13 cellular contexts compared by ENCODE assay signal in genomic region chr12:45336331-45336730, GRCh38.
A peak's percentile ranks its signal among the peaks of the same experiment; 100 is the strongest.
DNase-seq lines count a peak whose midpoint lies in the region; ATAC-seq, FAIRE-seq and TF ChIP-seq lines count a peak whose summit lies in the region.
"Had no signal": no experiment of that assay in that cellular context is flagged by ENCODE, and none has a peak within 500 bp of the region (broad histone marks: within the 10 kb centered on the region; RNA-seq: fewer than 3 reads in every experiment).

No MANE protein-coding gene starts in this region.

- H3K4me1 ChIP-seq in body of pancreas (peaks cover 5% of the 10 kb centered on the region), small intestine (ENCODE audit: control insufficient read depth in 2 of 2, insufficient read depth in 1 of 2, low read depth in 1 of 2, low read length in 1 of 2) (no peaks in the 10 kb centered on the region)

- H3K4me3 Mint-ChIP-seq in stimulated activated naive CD8-positive, alpha-beta T cell treated with anti-CD3 and anti-CD28 coated beads, Interleukin-15, amount 100 ng/mL, for 72 hours = no peak overlapping the region
- H3K4me3 Mint-ChIP-seq: brain, T-cell had no signal

- H3K9me3 ChIP-seq in body of pancreas (no peaks in the 10 kb centered on the region), small intestine (ENCODE audit: control insufficient read depth, low read depth) (no peaks in the 10 kb centered on the region)

- no peaks in the 10 kb centered on the region for H3K9me3 Mint-ChIP-seq in stimulated activated naive CD8-positive, alpha-beta T cell treated with anti-CD3 and anti-CD28 coated beads, Interleukin-15, amount 100 ng/mL, for 72 hours
- H3K9me3 Mint-ChIP-seq: brain, T-cell had no signal

- intact Hi-C loops in body of pancreas (cut with DNase I) = no loop called here

- H3K27ac Mint-ChIP-seq in stimulated activated naive CD8-positive, alpha-beta T cell treated with anti-CD3 and anti-CD28 coated beads, Interleukin-15, amount 100 ng/mL, for 72 hours = no peak overlapping the region
- H3K27ac Mint-ChIP-seq: T-cell had no signal

- no peak overlapping the region for H3K27ac ChIP-seq in body of pancreas
- H3K27ac ChIP-seq in small intestine (ENCODE audit: low read depth in 1 of 2, low read length in 1 of 2) = no peak overlapping the region
- H3K27ac ChIP-seq: skin epidermis had no signal

- H3K27me3 Mint-ChIP-seq in stimulated activated naive CD8-positive, alpha-beta T cell treated with anti-CD3 and anti-CD28 coated beads, Interleukin-15, amount 100 ng/mL, for 72 hours = no peaks in the 10 kb centered on the region
- H3K27me3 Mint-ChIP-seq: brain, T-cell had no signal

- TF ChIP-seq CTCF in bronchial epithelial cell (IDR thresholded peaks at IDR 0.05; ENCODE audit: insufficient read depth, low read length, severe bottlenecking) (no peak), body of pancreas (IDR thresholded peaks at IDR 0.05) (no peak)

- H3K36me3 ChIP-seq in bronchial epithelial cell (ENCODE audit: control insufficient read depth, insufficient read depth, low read length) (no peaks in the 10 kb centered on the region), body of pancreas (replicated peaks in 1 of 2; ENCODE audit: insufficient read depth in 1 of 2, low read depth in 2 of 2) (no peaks in the 10 kb centered on the region), small intestine (ENCODE audit: control insufficient read depth in 2 of 2, insufficient read depth in 2 of 2, low read length in 2 of 2) (peaks cover 0 to 7% of the 10 kb centered on the region in 2 donors)

- H3K4me1 Mint-ChIP-seq in stimulated activated naive CD8-positive, alpha-beta T cell treated with anti-CD3 and anti-CD28 coated beads, Interleukin-15, amount 100 ng/mL, for 72 hours = no peaks in the 10 kb centered on the region
- H3K4me1 Mint-ChIP-seq: T-cell had no signal

- ATAC-seq in body of pancreas = no peak
- no peak for ATAC-seq in stimulated activated naive CD8-positive, alpha-beta T cell treated with anti-CD3 and anti-CD28 coated beads, Interleukin-15, amount 100 ng/mL, for 72 hours
- ATAC-seq: T-cell had no signal

- FAIRE-seq in bronchial epithelial cell (lab: Jason Lieb, UNC) = no peak
- no peak for FAIRE-seq in small intestine (lab: Jason Lieb, UNC)

- H3K4me3 ChIP-seq in bronchial epithelial cell (ENCODE audit: low read depth, low read length) (no peak overlapping the region), body of pancreas (no peak overlapping the region), small intestine (ENCODE audit: low read depth in 1 of 2, low read length in 2 of 2) (no peak overlapping the region)
- H3K4me3 ChIP-seq: skin epidermis had no signal

- no peaks in the 10 kb centered on the region for H3K27me3 ChIP-seq in bronchial epithelial cell (ENCODE audit: control insufficient read depth, insufficient read depth, low read length)
- H3K27me3 ChIP-seq in body of pancreas = no peaks in the 10 kb centered on the region
- H3K27me3 ChIP-seq in small intestine (ENCODE audit: control insufficient read depth in 2 of 2, insufficient read depth in 2 of 2, low read length in 2 of 2) = no peaks in the 10 kb centered on the region

- WGBS in body of pancreas, 2 donors = 99 to 100% methylated on average over 2 of the region's 2 CpGs
- WGBS in small intestine, 3 donors = 84 to 92% (median 89%) methylated on average over 2 of the region's 2 CpGs

- no peak for TF ChIP-seq POLR2A in body of pancreas (IDR thresholded peaks at IDR 0.05)

- DNase-seq in DMS53 treated with DMSO at 0.1 percent for 48 hours (lab: John Stamatoyannopoulos, UW; ENCODE audit: unreplicated experiment) (peak; percentile 49), NCI-H226 (peak; percentile 97), bronchial epithelial cell (ENCODE audit: low read depth) (peak; percentile 98), myocyte (ENCODE audit: low read depth) (peak; percentile 71), body of pancreas (no peak), small intestine (no peak), OCI-M2 (lab: John Stamatoyannopoulos, UW; ENCODE audit: unreplicated experiment) (no peak)
- no peak for DNase-seq in stimulated activated naive CD8-positive, alpha-beta T cell treated with anti-CD3 and anti-CD28 coated beads, Interleukin-15, amount 100 ng/mL, for 72 hours
- DNase-seq: DMS153, NCI-H510A, T-cell had no signal

Comparison
In these comparisons a context has a peak if more than half of its experiments do, and no peak if none do; other contexts are left out.
1. DNase-seq: peak in DMS53 treated with DMSO at 0.1 percent for 48 hours (single experiment), NCI-H226 (single experiment), bronchial epithelial cell (single experiment) and myocyte (single experiment); none in body of pancreas (0 of 4), small intestine (single experiment), stimulated activated naive CD8-positive, alpha-beta T cell treated with anti-CD3 and anti-CD28 coated beads, Interleukin-15, amount 100 ng/mL, for 72 hours (0 of 2) and OCI-M2 (single experiment).